Comparison of ENCODE assay signal across 29 cellular contexts in the genomic region with DNA sequence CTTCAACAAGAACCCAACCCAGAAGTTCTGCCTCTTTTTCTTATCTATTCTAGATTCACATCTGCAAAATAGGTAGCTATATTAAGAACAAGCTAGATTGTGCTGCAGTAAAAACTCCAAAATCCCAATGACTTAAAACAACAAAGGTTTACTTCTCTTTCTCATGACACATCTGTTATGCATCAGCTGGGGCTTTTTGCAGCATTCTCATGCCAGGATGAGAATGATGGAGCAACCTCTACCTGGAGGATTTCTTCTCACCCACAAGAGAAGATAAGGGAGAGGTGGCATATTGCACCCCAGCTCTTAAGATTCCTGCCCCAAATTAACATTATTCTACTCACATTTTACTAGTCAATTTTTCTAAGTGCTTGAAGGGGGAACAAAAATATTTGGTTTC.
"Had no signal": no experiment of that assay in that cellular context is flagged by ENCODE, and none has a peak within 500 bp of the region (broad histone marks: within the 10 kb centered on the region; RNA-seq: fewer than 3 reads in every experiment).

No MANE protein-coding gene starts in this region.

- H3K4me3 ChIP-seq: adrenal gland, body of pancreas, gastrocnemius medialis, heart left ventricle had no signal

- DNase-seq: activated CD4-positive, alpha-beta memory T cell treated with anti-CD3 and anti-CD28 coated beads, Interleukin-2, amount 10 ng/mL, durations not matched to agents 7 days and 5 days; activated CD4-positive, alpha-beta T cell treated with anti-CD3 and anti-CD28 coated beads for 36 hours; activated CD4-positive, alpha-beta T cell treated with anti-CD3 and anti-CD28 coated beads, Interleukin-2, amount 10 ng/mL, durations not matched to agents 7 days and 5 days; activated CD4-positive, alpha-beta T cell treated with anti-CD3 and anti-CD28 coated beads, Interleukin-2, amount 50 U/mL, for 4 hours; activated CD4-positive, CD25-positive, alpha-beta regulatory T cell; activated CD4-positive, CD25-positive, alpha-beta regulatory T cell treated with anti-CD3 and anti-CD28 coated beads, Interleukin-2, amount 50 U/mL, for 72 hours; activated CD8-positive, alpha-beta memory T cell treated with anti-CD3 and anti-CD28 coated beads, Interleukin-2, amount 50 U/mL, for 48 hours; activated effector memory CD4-positive, alpha-beta T cell treated with anti-CD3 and anti-CD28 coated beads, Interleukin-2, amount 50 U/mL, for 16 hours; activated naive CD4-positive, alpha-beta T cell treated with anti-CD3 and anti-CD28 coated beads for 36 hours; activated naive CD8-positive, alpha-beta T cell treated with anti-CD3 and anti-CD28 coated beads for 36 hours; activated naive CD8-positive, alpha-beta T cell treated with anti-CD3 and anti-CD28 coated beads, Interleukin-2, amount 50 U/mL, for 24 hours; activated T-cell treated with anti-CD3 and anti-CD28 coated beads, Interleukin-2, amount 50 U/mL, for 4 hours; adrenal gland; amygdala; aorta; body of pancreas; caudate nucleus; cortex of kidney; dermis blood vessel endothelial cell; effector CD4-positive, alpha-beta T cell; effector memory CD8-positive, alpha-beta T cell; gastrocnemius medialis; glutamatergic neuron; heart left ventricle; hypothalamus; T-helper 2 cell had no signal

- H3K27me3 ChIP-seq: adrenal gland, body of pancreas, gastrocnemius medialis, heart left ventricle had no signal

- H3K4me1 ChIP-seq: adrenal gland, body of pancreas, heart left ventricle had no signal

- H3K27ac Mint-ChIP-seq: activated CD4-positive, alpha-beta memory T cell treated with anti-CD3 and anti-CD28 coated beads, Interleukin-2, amount 10 ng/mL, durations not matched to agents 7 days and 5 days; activated CD4-positive, alpha-beta T cell treated with anti-CD3 and anti-CD28 coated beads for 36 hours; activated CD4-positive, alpha-beta T cell treated with anti-CD3 and anti-CD28 coated beads, Interleukin-2, amount 10 ng/mL, durations not matched to agents 7 days and 5 days; activated naive CD4-positive, alpha-beta T cell treated with anti-CD3 and anti-CD28 coated beads for 36 hours; activated naive CD4-positive, alpha-beta T cell treated with anti-CD3 and anti-CD28 coated beads, Interleukin-2, amount 50 U/mL, for 24 hours; activated naive CD8-positive, alpha-beta T cell treated with anti-CD3 and anti-CD28 coated beads for 36 hours; activated naive CD8-positive, alpha-beta T cell treated with anti-CD3 and anti-CD28 coated beads, Interleukin-2, amount 50 U/mL, for 24 hours; activated T-helper 17 cell treated with anti-CD3 and anti-CD28 coated beads, Interleukin-2, amount 50 U/mL, for 72 hours; effector memory CD8-positive, alpha-beta T cell had no signal

- H3K36me3 ChIP-seq: adrenal gland, gastrocnemius medialis, heart left ventricle had no signal

- H3K36me3 Mint-ChIP-seq: activated naive CD4-positive, alpha-beta T cell treated with anti-CD3 and anti-CD28 coated beads, Interleukin-2, amount 50 U/mL, for 24 hours; activated naive CD8-positive, alpha-beta T cell treated with anti-CD3 and anti-CD28 coated beads for 36 hours had no signal

- H3K27ac ChIP-seq: adrenal gland, body of pancreas, gastrocnemius medialis, heart left ventricle had no signal

- H3K27me3 Mint-ChIP-seq: activated CD4-positive, alpha-beta memory T cell treated with anti-CD3 and anti-CD28 coated beads, Interleukin-2, amount 10 ng/mL, durations not matched to agents 7 days and 5 days; activated CD4-positive, alpha-beta T cell treated with anti-CD3 and anti-CD28 coated beads for 36 hours; activated CD4-positive, alpha-beta T cell treated with anti-CD3 and anti-CD28 coated beads, Interleukin-2, amount 10 ng/mL, durations not matched to agents 7 days and 5 days; activated naive CD8-positive, alpha-beta T cell treated with anti-CD3 and anti-CD28 coated beads for 36 hours; activated naive CD8-positive, alpha-beta T cell treated with anti-CD3 and anti-CD28 coated beads, Interleukin-2, amount 50 U/mL, for 24 hours; activated T-helper 17 cell treated with anti-CD3 and anti-CD28 coated beads, Interleukin-2, amount 50 U/mL, for 72 hours; effector memory CD8-positive, alpha-beta T cell had no signal

- ATAC-seq: activated CD4-positive, alpha-beta T cell treated with anti-CD3 and anti-CD28 coated beads for 36 hours; activated naive CD8-positive, alpha-beta T cell treated with anti-CD3 and anti-CD28 coated beads, Interleukin-2, amount 50 U/mL, for 24 hours; activated T-cell treated with anti-CD3 and anti-CD28 coated beads, Interleukin-2, amount 50 U/mL, for 4 hours; activated T-helper 17 cell treated with anti-CD3 and anti-CD28 coated beads, Interleukin-2, amount 50 U/mL, for 72 hours; body of pancreas; effector memory CD8-positive, alpha-beta T cell; esophagus mucosa; gastrocnemius medialis; heart left ventricle had no signal

- H3K9me3 ChIP-seq: adrenal gland, body of pancreas, gastrocnemius medialis, heart left ventricle had no signal

- H3K4me3 Mint-ChIP-seq: activated CD4-positive, alpha-beta memory T cell treated with anti-CD3 and anti-CD28 coated beads, Interleukin-2, amount 10 ng/mL, durations not matched to agents 7 days and 5 days; activated CD4-positive, alpha-beta T cell treated with anti-CD3 and anti-CD28 coated beads for 36 hours; activated CD4-positive, alpha-beta T cell treated with anti-CD3 and anti-CD28 coated beads, Interleukin-2, amount 10 ng/mL, durations not matched to agents 7 days and 5 days; activated naive CD4-positive, alpha-beta T cell treated with anti-CD3 and anti-CD28 coated beads for 36 hours; activated naive CD4-positive, alpha-beta T cell treated with anti-CD3 and anti-CD28 coated beads, Interleukin-2, amount 50 U/mL, for 24 hours; activated naive CD8-positive, alpha-beta T cell treated with anti-CD3 and anti-CD28 coated beads for 36 hours; activated naive CD8-positive, alpha-beta T cell treated with anti-CD3 and anti-CD28 coated beads, Interleukin-2, amount 50 U/mL, for 24 hours; activated T-cell treated with anti-CD3 and anti-CD28 coated beads, Interleukin-2, amount 50 U/mL, for 4 hours; activated T-helper 17 cell treated with anti-CD3 and anti-CD28 coated beads, Interleukin-2, amount 50 U/mL, for 72 hours; effector memory CD8-positive, alpha-beta T cell had no signal

- H3K9me3 Mint-ChIP-seq: activated CD4-positive, alpha-beta memory T cell treated with anti-CD3 and anti-CD28 coated beads, Interleukin-2, amount 10 ng/mL, durations not matched to agents 7 days and 5 days; activated naive CD4-positive, alpha-beta T cell treated with anti-CD3 and anti-CD28 coated beads, Interleukin-2, amount 50 U/mL, for 24 hours had no signal

- H3K4me1 Mint-ChIP-seq: activated CD4-positive, alpha-beta memory T cell treated with anti-CD3 and anti-CD28 coated beads, Interleukin-2, amount 10 ng/mL, durations not matched to agents 7 days and 5 days; activated CD4-positive, alpha-beta T cell treated with anti-CD3 and anti-CD28 coated beads for 36 hours; activated CD4-positive, alpha-beta T cell treated with anti-CD3 and anti-CD28 coated beads, Interleukin-2, amount 10 ng/mL, durations not matched to agents 7 days and 5 days; activated naive CD4-positive, alpha-beta T cell treated with anti-CD3 and anti-CD28 coated beads, Interleukin-2, amount 50 U/mL, for 24 hours; activated naive CD8-positive, alpha-beta T cell treated with anti-CD3 and anti-CD28 coated beads for 36 hours; activated naive CD8-positive, alpha-beta T cell treated with anti-CD3 and anti-CD28 coated beads, Interleukin-2, amount 50 U/mL, for 24 hours; activated T-helper 17 cell treated with anti-CD3 and anti-CD28 coated beads, Interleukin-2, amount 50 U/mL, for 72 hours had no signal
